1 cellular context compared by ENCODE assay signal in the genomic region with DNA sequence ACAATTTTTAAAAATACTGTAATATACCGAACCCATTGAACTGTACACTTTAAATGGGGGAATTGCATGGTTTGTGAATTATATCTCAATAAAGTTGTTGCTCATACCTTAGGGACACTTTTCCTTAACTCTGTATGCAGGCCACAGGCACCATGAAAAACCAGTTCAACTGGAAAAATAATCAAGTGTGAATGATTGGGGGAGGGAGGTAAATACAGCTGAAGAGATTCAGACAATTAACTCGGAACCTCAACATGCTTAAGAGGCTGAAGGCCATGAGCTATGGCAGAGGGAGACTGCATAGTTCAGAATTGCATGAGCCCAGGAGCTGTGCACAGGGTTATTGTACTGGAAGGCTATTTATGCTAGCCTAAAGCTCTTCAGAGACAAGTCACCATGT.
TF ChIP-seq lines count a peak whose summit lies in the region.

No MANE protein-coding gene starts in this region.

TF ChIP-seq in H1, 55 proteins besides CTCF, POLR2A, EP300 and RAD21:
- TF ChIP-seq FOSL1 (IDR thresholded peaks at IDR 0.05; ENCODE audit: insufficient read depth, low read depth, low read length) = no peak
- no peak for TF ChIP-seq SIRT6 (IDR thresholded peaks at IDR 0.05; ENCODE audit: low read length)
- no peak for TF ChIP-seq CTBP2 (IDR thresholded peaks at IDR 0.05; ENCODE audit: borderline replicate concordance, insufficient read depth, insufficient read length, low read length)
- TF ChIP-seq POU5F1 (IDR thresholded peaks at IDR 0.05; ENCODE audit: low read depth, low read length) = no peak
- TF ChIP-seq SRF (IDR thresholded peaks at IDR 0.05; ENCODE audit: low read depth, low read length) = no peak
- peak; percentile 40; the same call in 1 of the 2 replicates for TF ChIP-seq SP1 (IDR thresholded peaks at IDR 0.05; ENCODE audit: low read depth, low read length)
- TF ChIP-seq POLR2AphosphoS5 (IDR thresholded peaks at IDR 0.05; ENCODE audit: low read depth, low read length) = no peak
